14 cellular contexts compared by ENCODE assay signal in the genomic region with DNA sequence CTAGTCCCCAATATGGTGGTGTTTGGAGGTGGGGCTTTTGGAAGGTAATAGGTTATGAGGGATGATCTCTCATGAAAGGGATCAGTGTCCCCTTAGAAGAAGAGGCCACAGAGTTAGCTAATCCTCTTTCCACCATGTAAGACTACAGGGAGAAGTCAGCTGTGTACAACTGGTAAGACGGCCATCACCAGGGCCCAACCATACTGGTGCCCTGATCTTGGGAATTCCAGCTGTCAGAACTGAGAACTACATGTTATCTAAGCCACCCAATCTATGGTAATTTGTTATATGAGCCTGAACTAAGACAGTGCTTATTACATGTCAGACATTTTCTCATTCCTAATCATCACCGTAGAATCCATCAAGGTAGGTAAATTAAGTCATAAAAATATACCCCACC.
DNase-seq lines count a peak whose midpoint lies in the region; ATAC-seq and TF ChIP-seq lines count a peak whose summit lies in the region.
"Had no signal": no experiment of that assay in that cellular context is flagged by ENCODE, and none has a peak within 500 bp of the region (broad histone marks: within the 10 kb centered on the region; RNA-seq: fewer than 3 reads in every experiment).

No MANE protein-coding gene starts in this region.

- intact Hi-C loops in Panc1 (cut with micrococcal nuclease; ENCODE audit: unreplicated experiment) (no loop called here), left colon (cut with DNase I, micrococcal nuclease) (no loop called here)

- ATAC-seq in Panc1, result no peak
- ATAC-seq in left colon, result peak; percentile 46
- no peak for ATAC-seq in HG03039 (IDR thresholded peaks at IDR 0.05; ENCODE audit: unreplicated experiment)
- ATAC-seq in HG02588 (IDR thresholded peaks at IDR 0.05; ENCODE audit: unreplicated experiment), result no peak

- TF ChIP-seq CTCF in Panc1 (IDR thresholded peaks at IDR 0.05), result no peak

- H3K27me3 ChIP-seq in Panc1 (ENCODE audit: control insufficient read depth, insufficient read depth, low read length), result no peaks in the 10 kb centered on the region

- DNase-seq in activated naive CD4-positive, alpha-beta T cell (lab: John Stamatoyannopoulos, UW), result no peak
- DNase-seq in Panc1 (ENCODE audit: low read depth, low spot score), result no peak
- DNase-seq in left colon, result no peak
- no peak for DNase-seq in ecto neural progenitor cell (ENCODE audit: low spot score)
- DNase-seq: C1 segment of cervical spinal cord; CD4-positive, alpha-beta T cell; DMS153; DMS79 treated with DMSO at 0.1 percent for 48 hours; EL had no signal

- no peaks in the 10 kb centered on the region for H3K36me3 Mint-ChIP-seq in activated naive CD4-positive, alpha-beta T cell treated with anti-CD3 and anti-CD28 coated beads, Interleukin-2, amount 50 U/mL, for 24 hours

- POLR2A ChIA-PET in Panc1 (lab: Charles Lee), result interaction anchor here (0.5 kb wide), 1 partner anchor 75 kb away, joined by 3 read pairs; no protein-coding TSS in a partner anchor

- no peaks in the 10 kb centered on the region for H3K9me3 Mint-ChIP-seq in activated naive CD4-positive, alpha-beta T cell treated with anti-CD3 and anti-CD28 coated beads, Interleukin-2, amount 50 U/mL, for 24 hours
- H3K9me3 Mint-ChIP-seq: CD4-positive, alpha-beta T cell had no signal

- no TSS peak for BruUV-seq in Panc1 (replicated peaks; lab: Mats Ljungman, UMichigan)

- no peak overlapping the region for H3K4me3 ChIP-seq in Panc1 (ENCODE audit: low read depth in 2 of 2, low read length in 2 of 2)
- H3K4me3 ChIP-seq: HAP-1 had no signal

- in situ Hi-C loops in Panc1 (cut with HindIII; ENCODE audit: low pct_unique_long_range_greater_than_20kb, low sequenced_read_pairs), result no loop called here

- H3K9me3 ChIP-seq in Panc1 (ENCODE audit: control insufficient read depth, insufficient read depth, low read depth, low read length), result no peaks in the 10 kb centered on the region
- H3K9me3 ChIP-seq: HAP-1 had no signal

- H3K4me1 Mint-ChIP-seq in activated naive CD4-positive, alpha-beta T cell treated with anti-CD3 and anti-CD28 coated beads, Interleukin-2, amount 50 U/mL, for 24 hours, result peaks cover 4% of the 10 kb centered on the region
- H3K4me1 Mint-ChIP-seq: B cell had no signal

- no peak overlapping the region for H3K4me3 Mint-ChIP-seq in activated naive CD4-positive, alpha-beta T cell treated with anti-CD3 and anti-CD28 coated beads, Interleukin-2, amount 50 U/mL, for 24 hours
- H3K4me3 Mint-ChIP-seq: B cell; CD4-positive, alpha-beta T cell had no signal

- H3K4me1 ChIP-seq in Panc1 (ENCODE audit: control insufficient read depth, insufficient read depth, low read length), result peaks cover 6% of the 10 kb centered on the region; the same call in 1 of the 2 replicates

- peak overlapping the region; percentile 41 for H3K27ac Mint-ChIP-seq in activated naive CD4-positive, alpha-beta T cell treated with anti-CD3 and anti-CD28 coated beads, Interleukin-2, amount 50 U/mL, for 24 hours
- H3K27ac Mint-ChIP-seq: B cell; CD4-positive, alpha-beta T cell had no signal

- CTCF ChIA-PET in Panc1 (lab: Charles Lee), result interaction anchor here (0.7 kb wide), 2 partner anchors 23 to 58 kb away, joined by 3 to 5 read pairs; no protein-coding TSS in a partner anchor

- peak overlapping the region; percentile 70 for H3K27ac ChIP-seq in Panc1 (ENCODE audit: low read length)

- H3K36me3 ChIP-seq in Panc1 (ENCODE audit: control insufficient read depth, insufficient read depth, low read length), result no peaks in the 10 kb centered on the region
- H3K36me3 ChIP-seq: HAP-1 had no signal

- no peaks in the 10 kb centered on the region for H3K27me3 Mint-ChIP-seq in activated naive CD4-positive, alpha-beta T cell treated with anti-CD3 and anti-CD28 coated beads, Interleukin-2, amount 50 U/mL, for 24 hours
- H3K27me3 Mint-ChIP-seq: B cell; CD4-positive, alpha-beta T cell had no signal
